8 cellular contexts compared by ENCODE assay signal in genomic region chr11:63939351-63939920, GRCh38. TPM values are rescaled to one million over a fixed set of nuclear protein-coding genes. Genes with fewer than 3 reads are reported as not detected.
DNase-seq lines count a peak whose midpoint lies in the region; ATAC-seq and TF ChIP-seq lines count a peak whose summit lies in the region.

No MANE protein-coding gene starts in this region.

- ATAC-seq in Right ventricle myocardium superior (ENCODE audit: poor library complexity), result no peak
- no peak for ATAC-seq in naive B cell (ENCODE audit: low read depth in 2 of 2)
- ATAC-seq in GM21447 (IDR thresholded peaks at IDR 0.05; ENCODE audit: unreplicated experiment), result no peak

- H3K9me2 ChIP-seq in OCI-LY1 (ENCODE audit: low read depth, low read length), result no peaks in the 10 kb centered on the region

- H3K27me3 ChIP-seq in cardiac muscle cell (no peaks in the 10 kb centered on the region), OCI-LY1 (ENCODE audit: insufficient read depth, low read length) (no peaks in the 10 kb centered on the region), dorsolateral prefrontal cortex (no peaks in the 10 kb centered on the region)

- intact Hi-C loops in Right ventricle myocardium superior (cut with DNase I) (loop anchor here (2.0 kb wide), 1 partner anchor 21 kb away; no protein-coding TSS in a partner anchor), dorsolateral prefrontal cortex (cut with DNase I) (loop anchor here (2.0 kb wide), 1 partner anchor 23 kb away; the partner anchor contains the start of gene RCOR2 (in 2 of the 2))

- no peak overlapping the region for H2AFZ ChIP-seq in OCI-LY1 (ENCODE audit: low read length)

- H3K27ac ChIP-seq in cardiac muscle cell (peak overlapping the region; percentile 85), OCI-LY1 (ENCODE audit: low read depth, low read length, poor library complexity, severe bottlenecking) (peak overlapping the region; percentile 65), dorsolateral prefrontal cortex (peak overlapping the region in 42 of 59 donors; percentile 29 to 90 (median 76))

- no peaks in the 10 kb centered on the region for H3K9me3 ChIP-seq in cardiac muscle cell (ENCODE audit: low read depth)
- H3K9me3 ChIP-seq in OCI-LY1 (ENCODE audit: low read length), result no peaks in the 10 kb centered on the region

- peak overlapping the region; percentile 76 to 97 (median 83) for H3K27ac Mint-ChIP-seq in naive B cell

- peaks cover 36 to 49% (median 47%) of the 10 kb centered on the region in 3 donors for H3K4me1 Mint-ChIP-seq in naive B cell

- H4K20me1 ChIP-seq in OCI-LY1 (ENCODE audit: insufficient read depth, low read length), result no peaks in the 10 kb centered on the region

- H3K4me2 ChIP-seq in OCI-LY1 (ENCODE audit: low read length), result peak overlapping the region; percentile 89

- H3K79me2 ChIP-seq in OCI-LY1 (ENCODE audit: insufficient read depth, low read length), result peaks cover 23% of the 10 kb centered on the region

- H3K4me3 ChIP-seq in cardiac muscle cell (peak overlapping the region; percentile 53), OCI-LY1 (ENCODE audit: low read depth, low read length, poor library complexity, severe bottlenecking) (peak overlapping the region; percentile 96), dorsolateral prefrontal cortex (peak overlapping the region; percentile 44 to 87 (median 73))

- no peak for TF ChIP-seq CTCF in cardiac muscle cell (IDR thresholded peaks at IDR 0.05; ENCODE audit: low read depth, low read length)
- TF ChIP-seq CTCF in OCI-LY1 (IDR thresholded peaks at IDR 0.05; ENCODE audit: low read length), result no peak
- no peak for TF ChIP-seq CTCF in dorsolateral prefrontal cortex (IDR thresholded peaks at IDR 0.05 in 54 of 56, conservative IDR thresholded peaks at IDR 0.05 in 2 of 56; ENCODE audit: low read depth in 1 of 56, partially characterized antibody in 56 of 56)

- H3K4me3 Mint-ChIP-seq in naive B cell, result peak overlapping the region; percentile 78 to 94 (median 91)

- H3F3A ChIP-seq in OCI-LY1 (ENCODE audit: insufficient read depth, low read length), result no peaks in the 10 kb centered on the region

- peak; percentile 39 to 51 for DNase-seq in cardiac muscle cell (ENCODE audit: low read depth in 1 of 2, low spot score in 1 of 2)
- no peak for DNase-seq in Right ventricle myocardium superior
- no peak for DNase-seq in dorsolateral prefrontal cortex
- no peak for DNase-seq in naive B cell
- no peak for DNase-seq in DMS153 treated with DMSO at 0.1 percent for 48 hours (lab: John Stamatoyannopoulos, UW; ENCODE audit: unreplicated experiment)
- no peak for DNase-seq in central memory CD4-positive, alpha-beta T cell

- no peaks in the 10 kb centered on the region for H3K36me3 Mint-ChIP-seq in naive B cell

- peak overlapping the region; percentile 95 for H3K9ac ChIP-seq in OCI-LY1 (ENCODE audit: low read length)

- no peaks in the 10 kb centered on the region for H3K36me3 ChIP-seq in cardiac muscle cell
- H3K36me3 ChIP-seq in OCI-LY1 (ENCODE audit: insufficient read depth, low read length), result peaks cover 18% of the 10 kb centered on the region; the same call in 1 of the 2 replicates

- H3K4me1 ChIP-seq in cardiac muscle cell (ENCODE audit: low read depth) (peaks cover 25% of the 10 kb centered on the region), OCI-LY1 (ENCODE audit: insufficient read depth, low read length, severe bottlenecking) (peaks cover 29% of the 10 kb centered on the region)

- H3K9me3 Mint-ChIP-seq in naive B cell, result no peaks in the 10 kb centered on the region

- no peaks in the 10 kb centered on the region for H3K27me3 Mint-ChIP-seq in naive B cell

RNA-seq across cellular contexts. Expression of gene NAA40, which starts 0.6 kb away (rescaled TPM):
- total RNA-seq in cardiac muscle cell (56.7 and 82.7 TPM in 2 replicates), Right ventricle myocardium superior (20.9 TPM), dorsolateral prefrontal cortex (10 to 100 TPM; 18.7 to 46.0 (median 26.4) TPM)
- polyA plus RNA-seq in cardiac muscle cell (59.1 and 60.9 TPM in 2 replicates), naive B cell (ENCODE audit: low read depth in 6 of 6) (10 to 100 TPM in 4 of 6 donors, 1 to 10 TPM in 2; 8.2 to 18.4 (median 11.8) TPM)

RNA-seq across cellular contexts. Expression of gene RCOR2, which starts 22.5 kb away (rescaled TPM):
- 73.5 and 74.2 TPM in 2 replicates for total RNA-seq in cardiac muscle cell
- polyA plus RNA-seq in cardiac muscle cell, result 34.7 and 41.0 TPM in 2 replicates
- 9.9 TPM for total RNA-seq in Right ventricle myocardium superior
- 10 to 100 TPM in 73 of 120 experiments, 1 to 10 TPM in 47; 4.7 to 20.2 (median 10.9) TPM for total RNA-seq in dorsolateral prefrontal cortex
- polyA plus RNA-seq in naive B cell (ENCODE audit: low read depth in 6 of 6), result not detected

RNA-seq across cellular contexts. Expression of gene COX8A, which starts 35.0 kb away (rescaled TPM):
- total RNA-seq in cardiac muscle cell (712 and 1,446 TPM in 2 replicates), Right ventricle myocardium superior (1,182 TPM), dorsolateral prefrontal cortex (100 to 1,000 TPM; 169 to 367 (median 264) TPM)
- polyA plus RNA-seq in cardiac muscle cell (789 and 1,014 TPM in 2 replicates), naive B cell (ENCODE audit: low read depth in 6 of 6) (100 to 1,000 TPM; 244 to 345 (median 285) TPM)

RNA-seq across cellular contexts. Expression of gene OTUB1, which starts 46.8 kb away (rescaled TPM):
- total RNA-seq in cardiac muscle cell (119 and 183 TPM in 2 replicates), Right ventricle myocardium superior (52.2 TPM), dorsolateral prefrontal cortex (100 to 1,000 TPM in 104 of 120 experiments, 10 to 100 TPM in 16; 68.7 to 167 (median 128) TPM)
- polyA plus RNA-seq in cardiac muscle cell (226 and 269 TPM in 2 replicates), naive B cell (ENCODE audit: low read depth in 6 of 6) (100 to 1,000 TPM; 101 to 151 (median 113) TPM)

Comparison
In these comparisons a context has a peak if more than half of its experiments do, and no peak if none do; other contexts are left out.
1. DNase-seq: peak in cardiac muscle cell (2 of 2); none in Right ventricle myocardium superior (single experiment), dorsolateral prefrontal cortex (0 of 10), naive B cell (single experiment), DMS153 treated with DMSO at 0.1 percent for 48 hours (single experiment) and central memory CD4-positive, alpha-beta T cell (single experiment).
2. Peak in every context shown above with its lines, with median percentiles within 50 percentile points of each other: H3K27ac ChIP-seq and H3K4me3 ChIP-seq.